Comparison of ENCODE assay signal across 18 cellular contexts in the genomic region with DNA sequence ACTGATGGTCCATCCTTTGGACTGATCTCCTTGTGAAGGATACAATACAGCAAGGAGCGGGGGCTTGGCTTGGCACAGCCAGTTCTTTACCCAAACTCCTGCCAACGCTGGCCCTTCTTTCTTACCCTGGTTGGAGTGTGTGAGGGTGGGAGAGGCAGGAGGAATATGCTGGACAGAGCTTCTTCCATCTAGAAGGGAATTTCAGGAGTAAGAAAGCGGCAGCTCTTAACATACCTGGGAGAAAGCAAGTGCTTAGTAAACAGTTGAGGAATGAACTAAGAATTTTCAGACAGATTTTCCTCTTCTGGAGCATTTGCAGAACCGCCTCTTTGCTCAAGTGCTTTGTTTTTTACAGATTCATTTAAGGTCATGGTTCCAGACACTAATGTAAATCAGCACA.
DNase-seq lines count a peak whose midpoint lies in the region; ATAC-seq and TF ChIP-seq lines count a peak whose summit lies in the region.
"Had no signal": no experiment of that assay in that cellular context is flagged by ENCODE, and none has a peak within 500 bp of the region (broad histone marks: within the 10 kb centered on the region; RNA-seq: fewer than 3 reads in every experiment).

No MANE protein-coding gene starts in this region.

- TF ChIP-seq RAD21 in SK-N-SH (IDR thresholded peaks at IDR 0.05; ENCODE audit: low read length) = no peak

- no peaks in the 10 kb centered on the region for H3F3A ChIP-seq in SK-N-SH (replicated peaks; ENCODE audit: insufficient read depth)
- peaks cover 25% of the 10 kb centered on the region for H3F3A ChIP-seq in neural progenitor cell (ENCODE audit: low read depth)

- CTCF ChIA-PET in SK-N-SH (lab: Yijun Ruan, JAX) = interaction anchor here (1.0 to 6.2 kb wide), 5 partner anchors 19 to 74 kb away, joined by 3 to 46 read pairs (median 7); partner anchors contain the start of gene NEDD4L
- CTCF ChIA-PET in activated CD8-positive, alpha-beta memory T cell treated with anti-CD3 and anti-CD28 coated beads, Interleukin-2, amount 10 ng/mL, durations not matched to agents 7 days and 5 days (lab: Charles Lee) = interaction anchor here (1.0 to 2.5 kb wide), 2 partner anchors 73 to 235 kb away, joined by 3 to 6 read pairs; partner anchors contain the start of gene NEDD4L

- H3K27ac Mint-ChIP-seq in brain = peak overlapping the region in 4 of 5 experiments; percentile 74 to 95 (median 90)
- no peak overlapping the region for H3K27ac Mint-ChIP-seq in neural progenitor cell
- no peak overlapping the region for H3K27ac Mint-ChIP-seq in activated CD8-positive, alpha-beta memory T cell treated with anti-CD3 and anti-CD28 coated beads, Interleukin-2, amount 10 ng/mL, durations not matched to agents 7 days and 5 days
- H3K27ac Mint-ChIP-seq: CD8-positive, alpha-beta T cell had no signal

- H4K20me1 ChIP-seq in SK-N-SH (ENCODE audit: insufficient read depth) (no peaks in the 10 kb centered on the region), neural progenitor cell (ENCODE audit: low read depth) (peaks cover 93% of the 10 kb centered on the region)

- no peaks in the 10 kb centered on the region for H3K9me2 ChIP-seq in SK-N-SH

- no peak overlapping the region for H3K4me3 ChIP-seq in SK-N-SH (ENCODE audit: low read depth in 2 of 2, low read length in 1 of 2)
- no peak overlapping the region for H3K4me3 ChIP-seq in neural progenitor cell
- H3K4me3 ChIP-seq: BLaER1 had no signal

- ATAC-seq in SK-N-SH treated with all-trans-retinoic acid at 6 μM for 48 hours = no peak
- no peak for ATAC-seq in HG02678 (IDR thresholded peaks at IDR 0.05; ENCODE audit: unreplicated experiment)
- no peak for ATAC-seq in activated CD8-positive, alpha-beta memory T cell treated with anti-CD3 and anti-CD28 coated beads, Interleukin-2, amount 10 ng/mL, durations not matched to agents 7 days and 5 days
- ATAC-seq: CD8-positive, alpha-beta T cell had no signal

- H3K27me3 ChIP-seq in SK-N-SH (ENCODE audit: insufficient read depth) = no peaks in the 10 kb centered on the region
- peaks cover 56% of the 10 kb centered on the region for H3K27me3 ChIP-seq in neural progenitor cell
- H3K27me3 ChIP-seq: BLaER1 had no signal

- H3K36me3 Mint-ChIP-seq in brain (peaks cover 8% of the 10 kb centered on the region), neural progenitor cell (peaks cover 2% of the 10 kb centered on the region)
- H3K36me3 Mint-ChIP-seq in activated CD8-positive, alpha-beta memory T cell treated with anti-CD3 and anti-CD28 coated beads, Interleukin-2, amount 10 ng/mL, durations not matched to agents 7 days and 5 days = no peaks in the 10 kb centered on the region
- H3K36me3 Mint-ChIP-seq: CD8-positive, alpha-beta T cell had no signal

- H3K9me3 ChIP-seq in SK-N-SH (no peaks in the 10 kb centered on the region), neural progenitor cell (ENCODE audit: low read depth) (no peaks in the 10 kb centered on the region)
- H3K9me3 ChIP-seq: BLaER1 had no signal

- no peak for TF ChIP-seq EP300 in SK-N-SH (IDR thresholded peaks at IDR 0.05; ENCODE audit: borderline replicate concordance in 1 of 2, low read depth in 1 of 2, low read length in 1 of 2)

- TF ChIP-seq CTCF in SK-N-SH (IDR thresholded peaks at IDR 0.05) (no peak), brain (conservative IDR thresholded peaks at IDR 0.05) (no peak), neural progenitor cell (IDR thresholded peaks at IDR 0.05) (no peak)

- H3K4me1 ChIP-seq in SK-N-SH (ENCODE audit: control insufficient read depth in 1 of 2, insufficient read depth in 2 of 2, low read depth in 1 of 2, low read length in 1 of 2) = peaks cover 0 to 15% of the 10 kb centered on the region in 2 experiments; a peak in 2 of 4 replicates
- peaks cover 35% of the 10 kb centered on the region for H3K4me1 ChIP-seq in neural progenitor cell

- H3K36me3 ChIP-seq in SK-N-SH (replicated peaks in 1 of 2; ENCODE audit: control insufficient read depth in 1 of 2, insufficient read depth in 2 of 2, low read length in 1 of 2) (no peaks in the 10 kb centered on the region), neural progenitor cell (no peaks in the 10 kb centered on the region)
- H3K36me3 ChIP-seq: BLaER1 had no signal

- H3K9me3 Mint-ChIP-seq in brain (no peaks in the 10 kb centered on the region), neural progenitor cell (no peaks in the 10 kb centered on the region)
- no peaks in the 10 kb centered on the region for H3K9me3 Mint-ChIP-seq in activated CD8-positive, alpha-beta memory T cell treated with anti-CD3 and anti-CD28 coated beads, Interleukin-2, amount 10 ng/mL, durations not matched to agents 7 days and 5 days (ENCODE audit: low read depth)
- H3K9me3 Mint-ChIP-seq: CD8-positive, alpha-beta T cell had no signal

- no peaks in the 10 kb centered on the region for H3K79me2 ChIP-seq in SK-N-SH (ENCODE audit: insufficient read depth)
- H3K79me2 ChIP-seq in neural progenitor cell (ENCODE audit: low read depth) = peaks cover 11% of the 10 kb centered on the region

- H3K27ac ChIP-seq in SK-N-SH (ENCODE audit: low read depth in 2 of 2, low read length in 1 of 2) (no peak overlapping the region), neural progenitor cell (no peak overlapping the region)
- H3K27ac ChIP-seq: BLaER1 had no signal

- no peak overlapping the region for H3K4me3 Mint-ChIP-seq in brain
- peak overlapping the region; percentile 44 for H3K4me3 Mint-ChIP-seq in neural progenitor cell
- no peak overlapping the region for H3K4me3 Mint-ChIP-seq in activated CD8-positive, alpha-beta memory T cell treated with anti-CD3 and anti-CD28 coated beads, Interleukin-2, amount 10 ng/mL, durations not matched to agents 7 days and 5 days
- H3K4me3 Mint-ChIP-seq: CD8-positive, alpha-beta T cell had no signal

- DNase-seq in SK-N-SH = no peak
- DNase-seq in neural progenitor cell (ENCODE audit: low spot score) = no peak
- DNase-seq in SIG-M5 treated with dmso at 0.1 percent for 504 hours (lab: John Stamatoyannopoulos, UW; ENCODE audit: unreplicated experiment) = no peak
- DNase-seq in activated CD8-positive, alpha-beta memory T cell treated with anti-CD3 and anti-CD28 coated beads, Interleukin-2, amount 10 ng/mL, durations not matched to agents 7 days and 5 days = no peak
- DNase-seq: CD8-positive, alpha-beta T cell; DMS79 treated with DMSO at 0.1 percent for 48 hours; GOT3; NCI-H1092 treated with DMSO at 0.1 percent for 48 hours; NCI-H146; NCI-H2029 treated with DMSO at 0.1 percent for 48 hours; NCI-H446 treated with DMSO at 0.1 percent for 48 hours; NCI-H748 treated with DMSO at 0.1 percent for 48 hours; RPMI8226; SHP77 treated with DMSO at 0.1 percent for 48 hours had no signal

- no peaks in the 10 kb centered on the region for H3K27me3 Mint-ChIP-seq in brain
- H3K27me3 Mint-ChIP-seq in neural progenitor cell (ENCODE audit: insufficient read depth, low read depth) = peaks cover 14% of the 10 kb centered on the region
- peaks cover 10% of the 10 kb centered on the region for H3K27me3 Mint-ChIP-seq in activated CD8-positive, alpha-beta memory T cell treated with anti-CD3 and anti-CD28 coated beads, Interleukin-2, amount 10 ng/mL, durations not matched to agents 7 days and 5 days

- POLR2A ChIA-PET in SK-N-SH (lab: Yijun Ruan, JAX) = no interaction called here

- H3K4me2 ChIP-seq in SK-N-SH (no peak overlapping the region), neural progenitor cell (no peak overlapping the region)
- H3K4me2 ChIP-seq: BLaER1 had no signal

- H3K9ac ChIP-seq in SK-N-SH (no peak overlapping the region), neural progenitor cell (no peak overlapping the region)
- H3K9ac ChIP-seq: BLaER1 had no signal

- H2AFZ ChIP-seq in SK-N-SH (ENCODE audit: low read depth) = no peak overlapping the region
- H2AFZ ChIP-seq in neural progenitor cell (replicated peaks) = no peak overlapping the region

- H3K4me1 Mint-ChIP-seq in brain = peaks cover 86% of the 10 kb centered on the region
- peaks cover 34% of the 10 kb centered on the region for H3K4me1 Mint-ChIP-seq in neural progenitor cell
- peaks cover 5% of the 10 kb centered on the region for H3K4me1 Mint-ChIP-seq in activated CD8-positive, alpha-beta memory T cell treated with anti-CD3 and anti-CD28 coated beads, Interleukin-2, amount 10 ng/mL, durations not matched to agents 7 days and 5 days

- 70% methylated on average over 4 of the region's 4 CpGs for WGBS in SK-N-SH (ENCODE audit: low lambda C conversion rate)

TF ChIP-seq in SK-N-SH, 30 proteins besides CTCF, POLR2A, EP300 and RAD21 (continues in another document):
- no peak for TF ChIP-seq NFIC (IDR thresholded peaks at IDR 0.05; ENCODE audit: borderline replicate concordance)

TF ChIP-seq in SK-N-SH treated with all-trans-retinoic acid at 6 μM for 48 hours, 23 proteins besides CTCF, POLR2A, EP300 and RAD21 (continues in another document):
- TF ChIP-seq ZNF70 (CRISPR knock-in tag; IDR thresholded peaks at IDR 0.05) (no peak), SNAI2 (CRISPR knock-in tag; IDR thresholded peaks at IDR 0.05) (no peak), TSHZ2 (CRISPR knock-in tag; IDR thresholded peaks at IDR 0.05) (no peak), ZNF565 (CRISPR knock-in tag; conservative IDR thresholded peaks at IDR 0.05; ENCODE audit: low read depth) (no peak), OSR1 (CRISPR knock-in tag; IDR thresholded peaks at IDR 0.05) (no peak), CSDC2 (CRISPR knock-in tag; IDR thresholded peaks at IDR 0.05) (no peak), ZC3H10 (CRISPR knock-in tag; IDR thresholded peaks at IDR 0.05) (no peak), RARB (CRISPR knock-in tag; IDR thresholded peaks at IDR 0.05) (no peak), ARNTL (CRISPR knock-in tag; IDR thresholded peaks at IDR 0.05; ENCODE audit: borderline replicate concordance, low read depth) (no peak)

Comparison
In these comparisons a context has a peak if more than half of its experiments do, and no peak if none do; other contexts are left out.
1. H3K27ac Mint-ChIP-seq: peak in brain (4 of 5); none in neural progenitor cell (single experiment) and activated CD8-positive, alpha-beta memory T cell treated with anti-CD3 and anti-CD28 coated beads, Interleukin-2, amount 10 ng/mL, durations not matched to agents 7 days and 5 days (single experiment).